Comparison of ENCODE assay signal across 1 cellular context in the genomic region with DNA sequence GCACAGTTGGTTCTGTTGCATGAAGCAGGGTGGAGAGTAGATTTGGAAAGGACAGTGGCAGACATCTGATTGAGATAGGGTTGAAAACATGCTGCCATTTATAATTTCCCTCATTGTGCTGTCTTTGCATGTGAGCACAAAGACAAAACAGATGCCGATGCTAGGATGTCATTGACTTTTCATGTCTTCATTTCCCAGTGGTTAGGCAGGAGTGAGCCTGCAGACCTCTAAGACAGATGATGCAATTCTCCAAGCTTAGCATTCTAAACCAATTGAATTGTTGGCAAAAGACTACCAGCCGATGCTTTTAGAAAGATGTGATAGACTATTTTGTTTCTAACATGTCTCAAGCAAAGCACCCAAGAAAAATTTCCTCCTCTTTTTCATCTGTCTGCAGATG.
TF ChIP-seq lines count a peak whose summit lies in the region.

No MANE protein-coding gene starts in this region.

TF ChIP-seq in K562, 482 proteins besides CTCF, POLR2A, EP300 and RAD21:
- TF ChIP-seq, protein P1, sequence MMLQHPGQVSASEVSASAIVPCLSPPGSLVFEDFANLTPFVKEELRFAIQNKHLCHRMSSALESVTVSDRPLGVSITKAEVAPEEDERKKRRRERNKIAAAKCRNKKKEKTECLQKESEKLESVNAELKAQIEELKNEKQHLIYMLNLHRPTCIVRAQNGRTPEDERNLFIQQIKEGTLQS (IDR thresholded peaks at IDR 0.05), result 0 out of 2 replicates have a peak, but pooled peaks have one; percentile 7
- TF ChIP-seq, protein P1 (CRISPR knock-in tag; conservative IDR thresholded peaks at IDR 0.05), result no peak
- TF ChIP-seq, protein P2, sequence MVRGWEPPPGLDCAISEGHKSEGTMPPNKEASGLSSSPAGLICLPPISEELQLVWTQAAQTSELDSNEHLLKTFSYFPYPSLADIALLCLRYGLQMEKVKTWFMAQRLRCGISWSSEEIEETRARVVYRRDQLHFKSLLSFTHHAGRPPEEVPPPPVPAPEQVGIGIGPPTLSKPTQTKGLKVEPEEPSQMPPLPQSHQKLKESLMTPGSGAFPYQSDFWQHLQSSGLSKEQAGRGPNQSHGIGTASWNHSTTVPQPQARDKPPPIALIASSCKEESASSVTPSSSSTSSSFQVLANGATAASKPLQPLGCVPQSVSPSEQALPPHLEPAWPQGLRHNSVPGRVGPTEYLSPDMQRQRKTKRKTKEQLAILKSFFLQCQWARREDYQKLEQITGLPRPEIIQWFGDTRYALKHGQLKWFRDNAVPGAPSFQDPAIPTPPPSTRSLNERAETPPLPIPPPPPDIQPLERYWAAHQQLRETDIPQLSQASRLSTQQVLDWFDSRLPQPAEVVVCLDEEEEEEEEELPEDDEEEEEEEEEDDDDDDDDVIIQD (CRISPR knock-in tag; IDR thresholded peaks at IDR 0.05), result no peak
- TF ChIP-seq CEBPG (CRISPR knock-in tag; IDR thresholded peaks at IDR 0.05) (no peak), CEBPG (tag; conservative IDR thresholded peaks at IDR 0.05 in 1 of 2, IDR thresholded peaks at IDR 0.05 in 1 of 2) (peak; percentile 59 to 68)
